In the genomic region with DNA sequence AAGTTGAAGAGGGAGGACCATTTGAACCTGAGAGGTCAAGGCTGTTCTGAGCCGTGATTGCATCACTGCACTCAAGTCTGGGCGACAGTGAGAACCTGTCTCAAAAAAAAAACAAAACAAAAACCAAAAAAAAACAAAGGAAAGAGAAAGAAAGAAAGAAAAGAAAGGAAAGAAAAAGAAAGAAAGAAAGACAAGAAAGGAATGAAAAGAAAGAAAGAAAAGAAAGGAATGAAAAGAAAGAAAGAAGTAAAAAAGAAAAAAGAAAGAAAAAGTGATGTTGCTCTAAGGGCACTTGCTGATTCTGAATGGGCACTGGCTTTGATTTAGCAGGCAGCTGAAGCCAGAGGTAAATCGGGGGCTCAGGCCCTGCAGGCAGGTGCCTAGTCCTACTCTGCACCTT, we compare ENCODE assay signal across 31 cellular contexts.
"Had no signal": no experiment of that assay in that cellular context is flagged by ENCODE, and none has a peak within 500 bp of the region (broad histone marks: within the 10 kb centered on the region; RNA-seq: fewer than 3 reads in every experiment).

No MANE protein-coding gene starts in this region.

- H3K27ac Mint-ChIP-seq: immature natural killer cell; naive thymus-derived CD8-positive, alpha-beta T cell; nephron; stimulated activated effector memory CD8-positive, alpha-beta T cell treated with anti-CD3 and anti-CD28 coated beads, Interleukin-12 subunit alpha, Interleukin-12 subunit beta, amount 100 ng/mL, for 72 hours; stimulated activated naive CD8-positive, alpha-beta T cell treated with anti-CD3 and anti-CD28 coated beads, Interleukin-15, Interleukin-2, amounts not matched to agents 100 ng/mL and 50 ng/mL, for 24 hours had no signal

- H3K9me3 ChIP-seq: left lung, lower lobe of right lung, pancreas, prostate gland, sigmoid colon, spleen, suprapubic skin, thoracic aorta, tibial artery, upper lobe of right lung had no signal

- H3K27ac ChIP-seq: left lung, lower lobe of right lung, pancreas, prostate gland, sigmoid colon, spleen, suprapubic skin, thoracic aorta, tibial artery, upper lobe of right lung had no signal

- H3K9me3 Mint-ChIP-seq: naive thymus-derived CD8-positive, alpha-beta T cell; nephron; stimulated activated effector memory CD8-positive, alpha-beta T cell treated with anti-CD3 and anti-CD28 coated beads, Interleukin-12 subunit alpha, Interleukin-12 subunit beta, amount 100 ng/mL, for 72 hours; stimulated activated naive CD8-positive, alpha-beta T cell treated with anti-CD3 and anti-CD28 coated beads, Interleukin-15, Interleukin-2, amounts not matched to agents 100 ng/mL and 50 ng/mL, for 24 hours had no signal

- H3K4me1 Mint-ChIP-seq: immature natural killer cell; naive thymus-derived CD8-positive, alpha-beta T cell; nephron; neural crest cell; stimulated activated effector memory CD8-positive, alpha-beta T cell treated with anti-CD3 and anti-CD28 coated beads, Interleukin-12 subunit alpha, Interleukin-12 subunit beta, amount 100 ng/mL, for 72 hours had no signal

- FAIRE-seq: islet of Langerhans, kidney, pancreas, small intestine, urothelium cell line had no signal

- H3K4me3 Mint-ChIP-seq: immature natural killer cell; naive thymus-derived CD8-positive, alpha-beta T cell; nephron; neural crest cell; stimulated activated effector memory CD8-positive, alpha-beta T cell treated with anti-CD3 and anti-CD28 coated beads, Interleukin-12 subunit alpha, Interleukin-12 subunit beta, amount 100 ng/mL, for 72 hours; stimulated activated naive CD8-positive, alpha-beta T cell treated with anti-CD3 and anti-CD28 coated beads, Interleukin-15, Interleukin-2, amounts not matched to agents 100 ng/mL and 50 ng/mL, for 24 hours had no signal

- H3K36me3 ChIP-seq: left lung, lower lobe of right lung, pancreas, prostate gland, sigmoid colon, spleen, suprapubic skin, thoracic aorta, tibial artery, upper lobe of right lung had no signal

- H3K4me3 ChIP-seq: left lung, lower lobe of right lung, pancreas, prostate gland, sigmoid colon, spleen, suprapubic skin, thoracic aorta, tibial artery, upper lobe of right lung had no signal

- H3K27me3 ChIP-seq: left lung, sigmoid colon, spleen, suprapubic skin, tibial artery, upper lobe of right lung had no signal

- H3K4me1 ChIP-seq: left lung, lower lobe of right lung, pancreas, prostate gland, sigmoid colon, spleen, suprapubic skin, tibial artery, upper lobe of right lung had no signal

- ATAC-seq: left colon; left lung; lower lobe of right lung; naive thymus-derived CD8-positive, alpha-beta T cell; pancreas; right cardiac atrium; stimulated activated effector memory CD8-positive, alpha-beta T cell treated with anti-CD3 and anti-CD28 coated beads, Interleukin-12 subunit alpha, Interleukin-12 subunit beta, amount 100 ng/mL, for 72 hours; upper lobe of right lung had no signal

- H3K36me3 Mint-ChIP-seq: immature natural killer cell; naive thymus-derived CD8-positive, alpha-beta T cell; stimulated activated effector memory CD8-positive, alpha-beta T cell treated with anti-CD3 and anti-CD28 coated beads, Interleukin-12 subunit alpha, Interleukin-12 subunit beta, amount 100 ng/mL, for 72 hours had no signal

- DNase-seq: hypothalamus; immature natural killer cell; kidney; left colon; left lung; lower lobe of right lung; mammary epithelial cell; mesenchymal stem cell; naive thymus-derived CD8-positive, alpha-beta T cell; nucleus accumbens; pancreas; posterior cingulate gyrus; retina; right cardiac atrium; sigmoid colon; small intestine; spleen; stimulated activated CD4-positive, alpha-beta T cell treated with anti-CD3 and anti-CD28 coated beads, Interleukin-4, amount 100 ng/mL, for 24 hours; stimulated activated naive CD4-positive, alpha-beta T cell; tibial artery; trophoblast cell; upper lobe of right lung had no signal
